In the genomic region with DNA sequence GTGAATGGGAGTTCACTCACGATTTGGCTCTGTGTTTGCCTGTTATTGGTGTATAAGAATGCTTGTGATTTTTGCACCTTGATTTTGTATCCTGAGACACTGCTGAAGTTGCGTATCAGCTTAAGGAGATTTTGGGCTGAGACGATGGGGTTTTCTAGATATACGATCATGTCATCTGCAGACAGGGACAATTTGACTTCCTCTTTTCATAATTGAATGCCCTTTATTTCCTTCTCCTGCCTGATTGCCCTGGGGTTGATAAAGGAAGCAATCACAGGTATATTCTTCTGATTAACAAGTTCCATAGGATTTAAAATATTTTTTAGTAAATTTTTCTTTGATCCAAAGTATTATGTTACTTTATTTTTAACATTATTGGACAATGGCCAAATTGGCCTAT, we compare ENCODE assay signal across 1 cellular context.
TF ChIP-seq lines count a peak whose summit lies in the region.
"Not testable (repeated sequence)": the region's sequence is repeated elsewhere in the genome, so short reads cannot be mapped to it uniquely, and the experiment has no call there.

No MANE protein-coding gene starts in this region.

TF ChIP-seq in K562, 482 proteins besides CTCF, POLR2A, EP300 and RAD21:
- TF ChIP-seq SPI1 (IDR thresholded peaks at IDR 0.05; ENCODE audit: borderline replicate concordance, low read depth, low read length) (peak; percentile 85), PBX2 (tag; conservative IDR thresholded peaks at IDR 0.05; ENCODE audit: low read depth) (peak; percentile 19; the same call in 1 of the 2 replicates), MEIS2 (IDR thresholded peaks at IDR 0.05; ENCODE audit: partially characterized antibody) (peak; percentile 17)
- not testable (repeated sequence) for TF ChIP-seq PBX2 (CRISPR knock-in tag; IDR thresholded peaks at IDR 0.05; ENCODE audit: low read depth)
